In the genomic region with DNA sequence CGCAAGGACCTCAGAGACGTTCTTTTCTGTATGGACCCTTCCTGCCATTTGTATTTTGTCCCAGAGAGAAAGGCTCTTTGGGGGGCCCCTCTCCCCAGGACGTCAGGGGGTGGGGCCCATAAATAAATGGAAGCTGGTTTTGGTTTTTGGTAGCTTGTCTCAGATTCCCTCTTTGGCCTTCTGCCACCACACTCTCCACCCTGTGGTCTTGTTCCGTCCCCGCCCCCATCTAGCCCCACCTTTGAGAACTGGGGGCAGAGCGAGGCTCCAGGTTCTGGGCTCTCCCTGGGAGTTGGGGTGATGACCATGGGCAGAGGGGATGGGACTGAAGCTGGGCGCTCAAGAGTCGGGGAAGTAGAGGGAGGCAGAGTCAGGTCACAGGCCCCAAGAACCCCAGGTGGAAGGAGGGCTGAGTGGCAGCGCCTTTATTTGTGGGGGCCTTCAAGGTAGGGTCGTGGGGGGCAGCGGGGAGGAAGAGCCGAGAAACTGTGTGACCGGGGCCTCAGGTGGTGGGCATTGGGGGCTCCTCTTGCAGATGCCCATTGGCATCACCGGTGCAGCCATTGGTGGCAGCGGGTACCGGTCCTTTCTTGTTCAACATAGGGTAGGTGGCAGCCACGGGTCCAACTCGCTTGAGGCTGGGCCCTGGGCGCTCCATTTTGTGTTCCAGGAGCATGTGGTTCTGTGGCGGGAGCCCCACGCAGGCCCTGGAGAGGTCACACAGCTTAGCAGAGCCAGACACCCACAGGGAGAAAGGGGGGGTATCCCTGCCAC, we compare ENCODE assay signal across 13 cellular contexts. TPM values are rescaled to one million over a fixed set of nuclear protein-coding genes. Genes with fewer than 3 reads are reported as not detected.
A peak's percentile ranks its signal among the peaks of the same experiment; 100 is the strongest.
DNase-seq lines count a peak whose midpoint lies in the region; ATAC-seq and TF ChIP-seq lines count a peak whose summit lies in the region.
"Had no signal": no experiment of that assay in that cellular context is flagged by ENCODE, and none has a peak within 500 bp of the region (broad histone marks: within the 10 kb centered on the region; RNA-seq: fewer than 3 reads in every experiment).

No MANE protein-coding gene starts in this region.

- H3K4me1 ChIP-seq in OCI-LY3 (ENCODE audit: low read length): peaks cover 32% of the 10 kb centered on the region
- H3K4me1 ChIP-seq in sigmoid colon: peaks cover 0 to 53% (median 50%) of the 10 kb centered on the region in 4 donors

- intact Hi-C loops in sigmoid colon (cut with DNase I): no loop called here

- ATAC-seq in effector memory CD8-positive, alpha-beta T cell (replicated peaks): no peak
- ATAC-seq in HG02610 (IDR thresholded peaks at IDR 0.05; ENCODE audit: unreplicated experiment) (no peak), GM21423 (IDR thresholded peaks at IDR 0.05; ENCODE audit: unreplicated experiment) (no peak)
- ATAC-seq: foreskin keratinocyte, mucosa of descending colon had no signal

- H3K27ac Mint-ChIP-seq in T-helper 2 cell treated with Interferon-gamma antibody and Interleukin-4, amounts not matched to agents 5 μg/mL and 100 μg/mL, for 36 hours: no peak overlapping the region
- peak overlapping the region; percentile 72 to 88 for H3K27ac Mint-ChIP-seq in effector memory CD8-positive, alpha-beta T cell

- TF ChIP-seq EP300 in sigmoid colon (IDR thresholded peaks at IDR 0.05): no peak

- peaks cover 11% of the 10 kb centered on the region for H3K36me3 ChIP-seq in OCI-LY3 (replicated peaks; ENCODE audit: low read depth, low read length)
- H3K36me3 ChIP-seq in sigmoid colon: peaks cover 0 to 11% (median 0%) of the 10 kb centered on the region in 4 donors

- H3K9me3 ChIP-seq in OCI-LY3 (ENCODE audit: insufficient read depth, low read length) (no peaks in the 10 kb centered on the region), sigmoid colon (no peaks in the 10 kb centered on the region)
- H3K9me3 ChIP-seq: mucosa of descending colon, upper lobe of left lung had no signal

- peaks cover 11% of the 10 kb centered on the region for H3K4me1 Mint-ChIP-seq in T-helper 2 cell treated with Interferon-gamma antibody and Interleukin-4, amounts not matched to agents 5 μg/mL and 100 μg/mL, for 36 hours (ENCODE audit: low read depth)
- peaks cover 11 to 22% of the 10 kb centered on the region in 2 donors for H3K4me1 Mint-ChIP-seq in effector memory CD8-positive, alpha-beta T cell (ENCODE audit: low read depth in 2 of 2)

- no peak overlapping the region for H2AFZ ChIP-seq in OCI-LY3 (ENCODE audit: low read depth, low read length)

- peaks cover 15% of the 10 kb centered on the region for H3K36me3 Mint-ChIP-seq in T-helper 2 cell treated with Interferon-gamma antibody and Interleukin-4, amounts not matched to agents 5 μg/mL and 100 μg/mL, for 36 hours (ENCODE audit: low read depth)
- H3K36me3 Mint-ChIP-seq in effector memory CD8-positive, alpha-beta T cell (ENCODE audit: insufficient read depth): peaks cover 57% of the 10 kb centered on the region

- peak overlapping the region; percentile 73 for H3K4me2 ChIP-seq in OCI-LY3 (ENCODE audit: low read length)

- TF ChIP-seq CTCF in OCI-LY3 (IDR thresholded peaks at IDR 0.05; ENCODE audit: low read depth, low read length): no peak
- no peak for TF ChIP-seq CTCF in sigmoid colon (IDR thresholded peaks at IDR 0.05)

- 90 to 91% methylated on average over 21 of the region's 21 CpGs for WGBS in sigmoid colon, 2 donors

- peaks cover 2% of the 10 kb centered on the region; the same call in 1 of the 2 replicates for H3K79me2 ChIP-seq in OCI-LY3 (ENCODE audit: low read length)

- H3K9ac ChIP-seq in OCI-LY3 (ENCODE audit: low read length): peak overlapping the region; percentile 49

- peak overlapping the region; percentile 12 for H3K4me3 Mint-ChIP-seq in T-helper 2 cell treated with Interferon-gamma antibody and Interleukin-4, amounts not matched to agents 5 μg/mL and 100 μg/mL, for 36 hours
- H3K4me3 Mint-ChIP-seq in effector memory CD8-positive, alpha-beta T cell: peak overlapping the region; percentile 34 to 63

- peak overlapping the region; percentile 77 for H3K4me3 ChIP-seq in OCI-LY3 (ENCODE audit: low read length)
- H3K4me3 ChIP-seq in sigmoid colon: peak overlapping the region in 3 of 4 donors; percentile 12 to 57 (median 57)
- H3K4me3 ChIP-seq: mucosa of descending colon had no signal

- H3K9me3 Mint-ChIP-seq in T-helper 2 cell treated with Interferon-gamma antibody and Interleukin-4, amounts not matched to agents 5 μg/mL and 100 μg/mL, for 36 hours: no peaks in the 10 kb centered on the region
- H3K9me3 Mint-ChIP-seq in effector memory CD8-positive, alpha-beta T cell: no peaks in the 10 kb centered on the region

- 0 out of 2 replicates have a peak, but pooled peaks cover 8% of the 10 kb centered on the region for H4K20me1 ChIP-seq in OCI-LY3 (ENCODE audit: insufficient read depth, low read length)

- no peak for TF ChIP-seq POLR2A in sigmoid colon (IDR thresholded peaks at IDR 0.05)

- DNase-seq in T-helper 2 cell treated with Interferon-gamma antibody and Interleukin-4, amounts not matched to agents 5 μg/mL and 100 μg/mL, for 36 hours (ENCODE audit: low spot score): no peak
- DNase-seq in T-helper 2 cell (no peak), sigmoid colon (no peak), DMS114 treated with DMSO at 0.1 percent for 48 hours (lab: John Stamatoyannopoulos, UW; ENCODE audit: unreplicated experiment) (no peak)
- DNase-seq in effector memory CD8-positive, alpha-beta T cell: no peak
- DNase-seq: ACHN, foreskin keratinocyte had no signal

- H3K27me3 Mint-ChIP-seq in T-helper 2 cell treated with Interferon-gamma antibody and Interleukin-4, amounts not matched to agents 5 μg/mL and 100 μg/mL, for 36 hours (ENCODE audit: low read depth): no peaks in the 10 kb centered on the region
- no peaks in the 10 kb centered on the region for H3K27me3 Mint-ChIP-seq in effector memory CD8-positive, alpha-beta T cell

- H3K27ac ChIP-seq in OCI-LY3 (ENCODE audit: low read length) (peak overlapping the region; percentile 21; the same call in 1 of the 2 replicates), sigmoid colon (peak overlapping the region in 3 of 4 donors; percentile 45 to 66 (median 65))
- H3K27ac ChIP-seq: foreskin keratinocyte had no signal

- no peaks in the 10 kb centered on the region for H3K27me3 ChIP-seq in OCI-LY3 (ENCODE audit: low read depth, low read length)
- peaks cover 4 to 63% (median 24%) of the 10 kb centered on the region in 3 donors for H3K27me3 ChIP-seq in sigmoid colon
- H3K27me3 ChIP-seq: foreskin keratinocyte, upper lobe of left lung had no signal

RNA-seq across cellular contexts. Expression of a gene that starts 3.3 kb away (rescaled TPM):
- total RNA-seq in sigmoid colon: 10 to 100 TPM in 3 of 4 donors, 1 to 10 TPM in 1; 9.1 to 12.8 (median 11.5) TPM
- 10 to 100 TPM in 1 of 3 donors, 1 to 10 TPM in 2; 3.7 to 18.7 (median 4.2) TPM for polyA plus RNA-seq in sigmoid colon

RNA-seq across cellular contexts. Expression of a gene that starts 15.4 kb away (rescaled TPM):
- total RNA-seq in sigmoid colon: 10 to 100 TPM; 52.4 to 71.4 (median 58.0) TPM
- 10 to 100 TPM; 13.9 to 51.4 (median 32.4) TPM for polyA plus RNA-seq in sigmoid colon

RNA-seq across cellular contexts. Expression of a gene that starts 37.2 kb away (rescaled TPM):
- 10 to 100 TPM in 1 of 4 donors, 1 to 10 TPM in 3; 2.2 to 13.3 (median 9.0) TPM for total RNA-seq in sigmoid colon
- polyA plus RNA-seq in sigmoid colon: 10 to 100 TPM in 1 of 3 donors, 1 to 10 TPM in 2; 4.2 to 10.9 (median 6.0) TPM
- total RNA-seq: foreskin keratinocyte had no signal
- polyA plus RNA-seq: foreskin keratinocyte had no signal

RNA-seq across cellular contexts. Expression of a gene that starts 48.6 kb away (rescaled TPM):
- total RNA-seq in sigmoid colon: 1 to 10 TPM; 1.1 to 7.9 (median 3.9) TPM
- 10 to 100 TPM in 2 of 3 donors, 1 to 10 TPM in 1; 7.2 to 79.7 (median 24.5) TPM for polyA plus RNA-seq in sigmoid colon
- total RNA-seq: OCI-LY7 had no signal
